8 cellular contexts compared by ENCODE assay signal in the genomic region with DNA sequence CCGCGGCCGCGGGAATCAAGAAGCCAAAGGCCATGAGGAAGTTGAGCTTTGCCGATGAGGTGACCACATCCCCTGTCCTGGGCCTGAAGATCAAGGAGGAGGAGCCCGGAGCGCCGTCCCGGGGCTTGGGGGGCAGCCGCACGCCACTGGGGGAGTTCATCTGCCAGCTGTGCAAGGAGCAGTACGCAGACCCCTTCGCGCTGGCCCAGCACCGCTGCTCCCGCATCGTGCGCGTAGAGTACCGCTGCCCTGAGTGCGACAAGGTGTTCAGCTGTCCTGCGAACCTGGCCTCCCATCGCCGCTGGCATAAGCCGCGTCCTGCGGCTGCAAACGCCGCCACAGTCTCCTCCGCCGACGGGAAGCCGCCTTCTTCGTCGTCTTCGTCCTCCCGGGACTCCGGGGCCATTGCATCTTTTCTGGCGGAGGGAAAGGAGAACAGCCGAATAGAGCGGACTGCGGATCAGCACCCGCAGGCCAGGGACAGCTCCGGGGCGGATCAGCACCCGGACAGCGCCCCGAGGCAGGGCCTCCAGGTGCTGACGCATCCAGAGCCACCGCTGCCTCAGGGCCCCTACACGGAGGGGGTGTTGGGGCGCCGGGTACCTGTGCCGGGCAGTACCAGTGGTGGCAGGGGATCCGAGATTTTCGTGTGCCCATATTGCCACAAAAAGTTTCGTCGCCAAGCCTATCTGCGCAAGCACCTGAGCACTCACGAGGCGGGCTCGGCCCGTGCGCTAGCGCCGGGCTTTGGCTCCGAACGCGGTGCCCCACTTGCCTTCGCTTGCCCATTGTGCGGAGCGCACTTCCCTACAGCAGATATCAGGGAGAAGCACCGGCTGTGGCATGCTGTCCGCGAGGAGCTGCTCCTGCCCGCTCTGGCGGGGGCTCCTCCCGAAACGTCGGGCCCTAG. TPM values are rescaled to one million over a fixed set of nuclear protein-coding genes. Genes with fewer than 3 reads are reported as not detected.
DNase-seq lines count a peak whose midpoint lies in the region; ATAC-seq and TF ChIP-seq lines count a peak whose summit lies in the region.

No MANE protein-coding gene starts in this region.

- in situ Hi-C loops in ACHN (cut with HindIII; ENCODE audit: low pct_ligation_motif_present, low pct_unique_long_range_greater_than_20kb, low sequenced_read_pairs), result no loop called here

- H3K27me3 ChIP-seq in ovary (peaks cover 4% of the 10 kb centered on the region), aorta (ENCODE audit: control insufficient read depth in 1 of 2, insufficient read depth in 2 of 2, low read length in 1 of 2) (no peaks in the 10 kb centered on the region)

- peaks cover 0 to 6% of the 10 kb centered on the region in 2 donors for H3K9me3 ChIP-seq in ovary
- no peaks in the 10 kb centered on the region for H3K9me3 ChIP-seq in aorta (ENCODE audit: control insufficient read depth, low read length)

- no peak for TF ChIP-seq POLR2A in ovary (IDR thresholded peaks at IDR 0.05)

- H3K4me3 ChIP-seq in ovary (no peak overlapping the region), aorta (ENCODE audit: low read length in 2 of 2) (no peak overlapping the region)

- WGBS in ovary, 3 donors, result 2 to 3% (median 2%) methylated on average over 65 to 80 of the region's 80 CpGs
- WGBS in aorta, 2 donors, result 3 to 4% methylated on average over 75 to 80 of the region's 80 CpGs

- no peak overlapping the region for H3K27ac ChIP-seq in ovary
- no peak overlapping the region for H3K27ac ChIP-seq in aorta (ENCODE audit: low read depth in 1 of 2, low read length in 2 of 2)

- H3K36me3 ChIP-seq in ovary, result no peaks in the 10 kb centered on the region
- no peaks in the 10 kb centered on the region for H3K36me3 ChIP-seq in aorta (ENCODE audit: control insufficient read depth in 1 of 2, insufficient read depth in 2 of 2, low read length in 1 of 2)

- ATAC-seq in GM18858 (IDR thresholded peaks at IDR 0.05; ENCODE audit: unreplicated experiment) (peak; percentile 38), HG03159 (IDR thresholded peaks at IDR 0.05; ENCODE audit: unreplicated experiment) (peak; percentile 68), aorta (ENCODE audit: low FRiP score) (peak; percentile 93)

- peaks cover 18% of the 10 kb centered on the region for H3K4me1 ChIP-seq in ovary (ENCODE audit: insufficient read depth)
- no peaks in the 10 kb centered on the region for H3K4me1 ChIP-seq in aorta (ENCODE audit: control insufficient read depth in 1 of 2, insufficient read depth in 2 of 2, low read length in 2 of 2)

- TF ChIP-seq EP300 in ovary (IDR thresholded peaks at IDR 0.05), result no peak

- intact Hi-C loops in ovary (cut with DNase I) (no loop called here), aorta (cut with DNase I) (no loop called here)

- DNase-seq in ACHN (peak; percentile 73), RPMI8226 (peak; percentile 71), foreskin melanocyte (peak; percentile 42), ovary (peak; percentile 31 to 79 (median 45)), aorta (peak; percentile 75 to 87)
- peak; percentile 73 for DNase-seq in activated naive CD4-positive, alpha-beta T cell treated with Interleukin-2 at 50 U/mL for 16 hours

- no peak for TF ChIP-seq CTCF in ovary (IDR thresholded peaks at IDR 0.05)

RNA-seq across cellular contexts. Expression of a gene that starts 1.2 kb away (rescaled TPM):
- total RNA-seq in ovary, result under 1 TPM in 1 of 7 donors, not detected in 6; 0.11 TPM
- not detected for polyA plus RNA-seq in ovary
- not detected for total RNA-seq in aorta
- not detected for polyA plus RNA-seq in aorta

Comparison
In these comparisons a context has a peak if more than half of its experiments do, and no peak if none do; other contexts are left out.
1. ATAC-seq: peak in every context shown above with its lines; median percentile 93 in aorta; 68 in HG03159; 38 in GM18858.